In genomic region chr17:9022553-9023388, GRCh38 we compare ENCODE assay signal across 8 cellular contexts. TPM values are rescaled to one million over a fixed set of nuclear protein-coding genes. Genes with fewer than 3 reads are reported as not detected.
DNase-seq lines count a peak whose midpoint lies in the region; ATAC-seq and FAIRE-seq lines count a peak whose summit lies in the region.

No MANE protein-coding gene starts in this region.

- ATAC-seq in naive thymus-derived CD4-positive, alpha-beta T cell = no peak
- ATAC-seq in GM18519 (IDR thresholded peaks at IDR 0.05; ENCODE audit: low FRiP score, unreplicated experiment) = no peak
- no peak for ATAC-seq in HG02642 (IDR thresholded peaks at IDR 0.05; ENCODE audit: poor library complexity, unreplicated experiment)

- peak overlapping the region in 4 of 9 donors; percentile 6 to 86 (median 64) for H3K27ac Mint-ChIP-seq in naive thymus-derived CD4-positive, alpha-beta T cell

- H2AFZ ChIP-seq in ACC112 (ENCODE audit: low read length, unreplicated experiment) = no peak overlapping the region

- 4% methylated on average over 110 of the region's 110 CpGs for WGBS in ectodermal cell, 2 experiments

- H3K4me1 Mint-ChIP-seq in naive thymus-derived CD4-positive, alpha-beta T cell = peaks cover 4 to 28% (median 11%) of the 10 kb centered on the region in 7 donors

- peak overlapping the region; percentile 77 for H3K4me3 ChIP-seq in ACC112 (ENCODE audit: low read depth, low read length)
- peak overlapping the region; percentile 54 for H3K4me3 ChIP-seq in ectodermal cell (ENCODE audit: insufficient read depth, low read depth, low read length)
- H3K4me3 ChIP-seq in naive thymus-derived CD4-positive, alpha-beta T cell (ENCODE audit: low read length) = peak overlapping the region; percentile 36

- POLR2A ChIA-PET in naive thymus-derived CD4-positive, alpha-beta T cell (lab: Charles Lee) = no interaction called here

- H3K36me3 Mint-ChIP-seq in naive thymus-derived CD4-positive, alpha-beta T cell = peaks cover 0 to 1% (median 0%) of the 10 kb centered on the region in 5 donors

- CTCF ChIA-PET in naive thymus-derived CD4-positive, alpha-beta T cell (lab: Charles Lee) = no interaction called here

- peak overlapping the region; percentile 85 to 99 (median 90) for H3K4me3 Mint-ChIP-seq in naive thymus-derived CD4-positive, alpha-beta T cell

- H3K36me3 ChIP-seq in ACC112 (ENCODE audit: insufficient read depth, low read length) (no peaks in the 10 kb centered on the region), ectodermal cell (ENCODE audit: control insufficient read depth, insufficient read depth, low read length) (no peaks in the 10 kb centered on the region)
- no peaks in the 10 kb centered on the region for H3K36me3 ChIP-seq in naive thymus-derived CD4-positive, alpha-beta T cell (ENCODE audit: control insufficient read depth in 2 of 3, insufficient read depth in 3 of 3, low read length in 3 of 3)

- H3K9me3 ChIP-seq in ectodermal cell (ENCODE audit: control insufficient read depth, low read length) = no peaks in the 10 kb centered on the region
- no peaks in the 10 kb centered on the region for H3K9me3 ChIP-seq in naive thymus-derived CD4-positive, alpha-beta T cell (ENCODE audit: control insufficient read depth in 2 of 3, low read length in 3 of 3)

- peaks cover 49 to 66% (median 59%) of the 10 kb centered on the region in 5 donors for H3K27me3 Mint-ChIP-seq in naive thymus-derived CD4-positive, alpha-beta T cell

- H3K4me1 ChIP-seq in ACC112 (ENCODE audit: control insufficient read depth, insufficient read depth, low read length, unreplicated experiment) = no peaks in the 10 kb centered on the region
- peaks cover 24% of the 10 kb centered on the region for H3K4me1 ChIP-seq in ectodermal cell (ENCODE audit: control insufficient read depth, insufficient read depth, low read length)
- peaks cover 6 to 16% of the 10 kb centered on the region in 2 donors for H3K4me1 ChIP-seq in naive thymus-derived CD4-positive, alpha-beta T cell (ENCODE audit: control insufficient read depth in 2 of 2, insufficient read depth in 2 of 2, low read length in 2 of 2)

- H3K27ac ChIP-seq in ACC112 (ENCODE audit: low read depth, low read length) (no peak overlapping the region), ectodermal cell (ENCODE audit: insufficient read depth, low read depth, low read length, poor library complexity, severe bottlenecking) (no peak overlapping the region)
- no peak overlapping the region for H3K27ac ChIP-seq in naive thymus-derived CD4-positive, alpha-beta T cell (ENCODE audit: low read depth, low read length)

- intact Hi-C loops in naive thymus-derived CD4-positive, alpha-beta T cell (cut with micrococcal nuclease) = loop anchor here in 1 of 2 donors (1.0 kb wide), 1 partner anchor 19 kb away; no protein-coding TSS in a partner anchor

- H3K9me3 Mint-ChIP-seq in naive thymus-derived CD4-positive, alpha-beta T cell = peaks cover 0 to 5% (median 0%) of the 10 kb centered on the region in 11 donors

- no peaks in the 10 kb centered on the region for H3K79me2 ChIP-seq in ACC112 (ENCODE audit: control insufficient read depth, insufficient read depth, low read length, unreplicated experiment)

- peaks cover 79% of the 10 kb centered on the region for H3K27me3 ChIP-seq in ACC112 (ENCODE audit: insufficient read depth, low read length)
- peaks cover 91% of the 10 kb centered on the region for H3K27me3 ChIP-seq in ectodermal cell (ENCODE audit: control insufficient read depth, insufficient read depth, low read length, poor library complexity, severe bottlenecking)
- H3K27me3 ChIP-seq in naive thymus-derived CD4-positive, alpha-beta T cell (ENCODE audit: control insufficient read depth in 2 of 2, insufficient read depth in 2 of 2, low read length in 2 of 2) = peaks cover 14 to 15% of the 10 kb centered on the region in 2 donors

- FAIRE-seq in RCC 7860 (lab: Jason Lieb, UNC) = no peak

- DNase-seq in NCI-H1105 treated with DMSO at 0.1 percent for 48 hours (lab: John Stamatoyannopoulos, UW) (peak; percentile 14), T1000 (lab: John Stamatoyannopoulos, UW) (no peak), RCC 7860 (ENCODE audit: low spot score) (no peak)
- peak in 1 of 9 donors; percentile 16 for DNase-seq in naive thymus-derived CD4-positive, alpha-beta T cell

RNA-seq across cellular contexts. Expression of gene NTN1, which starts 1.5 kb away (rescaled TPM):
- 3.0 TPM for polyA plus RNA-seq in ectodermal cell (2013, experiment 1 of 4)
- polyA plus RNA-seq in ectodermal cell (2013, experiment 2 of 4) = 2.8 TPM
- polyA plus RNA-seq in ectodermal cell (2013, experiment 3 of 4) = 2.8 TPM
- 2.6 TPM for polyA plus RNA-seq in ectodermal cell (2013, experiment 4 of 4)
- under 1 TPM in 3 of 5 experiments, not detected in 2; 0.07 to 0.12 (median 0.11) TPM for total RNA-seq in naive thymus-derived CD4-positive, alpha-beta T cell
- not detected for polyA plus RNA-seq in naive thymus-derived CD4-positive, alpha-beta T cell

RNA-seq across cellular contexts. Expression of gene PIK3R5, which starts 57.3 kb away (rescaled TPM):
- polyA plus RNA-seq in ectodermal cell (2013, experiment 1 of 4) = 1.4 TPM
- 1.2 TPM for polyA plus RNA-seq in ectodermal cell (2013, experiment 2 of 4)
- polyA plus RNA-seq in ectodermal cell (2013, experiment 3 of 4) = 1.8 TPM
- polyA plus RNA-seq in ectodermal cell (2013, experiment 4 of 4) = 1.1 TPM
- 100 to 1,000 TPM in 2 of 5 experiments, 10 to 100 TPM in 3; 73.5 to 231 (median 77.6) TPM for total RNA-seq in naive thymus-derived CD4-positive, alpha-beta T cell
- polyA plus RNA-seq in naive thymus-derived CD4-positive, alpha-beta T cell = 10 to 100 TPM; 18.0 to 47.6 TPM
